Comparison of ENCODE assay signal across 12 cellular contexts in genomic region chr11:8801121-8801520, GRCh38.
"Had no signal": no experiment of that assay in that cellular context is flagged by ENCODE, and none has a peak within 500 bp of the region (broad histone marks: within the 10 kb centered on the region; RNA-seq: fewer than 3 reads in every experiment).

No MANE protein-coding gene starts in this region.

- H3K27ac ChIP-seq: epithelial cell of prostate, SJCRH30 had no signal

- H3K4me3 ChIP-seq: SJCRH30 had no signal

- H3K27me3 ChIP-seq: SJCRH30 had no signal

- H3K9me3 ChIP-seq: SJCRH30 had no signal

- ATAC-seq: stimulated activated naive B cell treated with anti-CD40 and anti-IgM and Interleukin-4, amounts not matched to agents 10 μg/mL and 1 μg/mL and 100 μg/mL, for 72 hours had no signal

- DNase-seq: activated CD4-positive, alpha-beta T cell treated with anti-CD3 and anti-CD28 coated beads, Interleukin-2, amount 10 ng/mL, durations not matched to agents 24 days and 14 days; activated naive CD4-positive, alpha-beta T cell; aorta; effector memory CD4-positive, alpha-beta T cell; kidney glomerular epithelial cell; SJCRH30; stimulated activated CD4-positive, alpha-beta T cell treated with anti-CD3 and anti-CD28 coated beads, Interleukin-15, amount 100 ng/mL, for 24 hours; stimulated activated CD4-positive, alpha-beta T cell treated with anti-CD3 and anti-CD28 coated beads, Interleukin-4, amount 100 ng/mL, for 1 hour; stimulated activated naive B cell treated with anti-CD40 and anti-IgM and Interleukin-4, amounts not matched to agents 10 μg/mL and 1 μg/mL and 100 μg/mL, for 72 hours; substantia nigra; T-helper 2 cell had no signal
